17 cellular contexts compared by ENCODE assay signal in the genomic region with DNA sequence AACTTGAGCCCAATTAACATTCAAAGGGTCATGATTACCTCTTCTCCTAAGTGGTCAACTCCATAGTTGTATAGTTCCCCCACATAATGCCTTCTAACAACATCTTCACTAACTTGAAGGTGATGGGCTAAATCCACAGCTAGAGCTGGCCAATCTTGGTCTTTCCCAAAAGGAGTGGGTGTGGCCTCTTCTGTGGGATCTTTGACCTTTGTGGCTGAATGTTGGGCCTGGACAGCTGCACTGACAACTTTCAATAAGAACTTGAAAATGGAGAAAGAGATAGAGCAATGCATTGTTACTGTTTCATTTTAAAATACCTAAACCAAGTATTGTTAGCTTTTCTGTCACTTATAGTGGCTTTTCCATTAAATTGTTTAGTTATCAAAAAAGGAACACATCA. TPM values are rescaled to one million over a fixed set of nuclear protein-coding genes. Genes with fewer than 3 reads are reported as not detected.
DNase-seq lines count a peak whose midpoint lies in the region; ATAC-seq, FAIRE-seq and TF ChIP-seq lines count a peak whose summit lies in the region.
"Had no signal": no experiment of that assay in that cellular context is flagged by ENCODE, and none has a peak within 500 bp of the region (broad histone marks: within the 10 kb centered on the region; RNA-seq: fewer than 3 reads in every experiment).

No MANE protein-coding gene starts in this region.

- no peak overlapping the region for H2AFZ ChIP-seq in mammary epithelial cell (ENCODE audit: low read depth, low read length)

- H3K4me3 ChIP-seq in small intestine (ENCODE audit: low read depth in 1 of 2, low read length in 2 of 2), result no peak overlapping the region
- no peak overlapping the region for H3K4me3 ChIP-seq in mammary epithelial cell (replicated peaks in 1 of 3; ENCODE audit: insufficient read depth in 1 of 3, low read depth in 2 of 3, low read length in 3 of 3)

- POLR2A ChIA-PET in T-cell (lab: Charles Lee), result no interaction called here

- no peak for FAIRE-seq in small intestine (lab: Jason Lieb, UNC)
- FAIRE-seq: A204.1, HTR-8/SVneo had no signal

- in situ Hi-C loops in mammary epithelial cell (cut with MboI; ENCODE audit: low sequenced_read_pairs in 2 of 2), result no loop called here

- CTCF ChIA-PET in T-cell (lab: Charles Lee) (no interaction called here), mammary epithelial cell (lab: Charles Lee; ENCODE audit: low non-redundant PET) (no interaction called here)

- ATAC-seq in activated T-cell treated with anti-CD3 and anti-CD28 coated beads, Interleukin-2, amount 50 U/mL, for 72 hours (replicated peaks in 1 of 2), result no peak
- ATAC-seq in T-cell (replicated peaks in 1 of 4) (no peak), SK-N-SH treated with all-trans-retinoic acid at 6 μM for 48 hours (no peak)

- no peaks in the 10 kb centered on the region for H3K27me3 ChIP-seq in small intestine (ENCODE audit: control insufficient read depth in 2 of 2, insufficient read depth in 2 of 2, low read length in 2 of 2)
- no peaks in the 10 kb centered on the region for H3K27me3 ChIP-seq in mammary epithelial cell (ENCODE audit: insufficient read depth, low read length)

- no peaks in the 10 kb centered on the region for H3K9me3 Mint-ChIP-seq in activated T-cell treated with anti-CD3 and anti-CD28 coated beads, Interleukin-2, amount 50 U/mL, for 72 hours
- H3K9me3 Mint-ChIP-seq in T-cell (no peaks in the 10 kb centered on the region), immature natural killer cell (no peaks in the 10 kb centered on the region)
- H3K9me3 Mint-ChIP-seq: CD4-positive, alpha-beta T cell; HFFc6 had no signal

- no peak overlapping the region for H3K4me3 Mint-ChIP-seq in activated T-cell treated with anti-CD3 and anti-CD28 coated beads, Interleukin-2, amount 50 U/mL, for 72 hours
- H3K4me3 Mint-ChIP-seq in T-cell, result no peak overlapping the region
- H3K4me3 Mint-ChIP-seq in immature natural killer cell, result no peak overlapping the region
- H3K4me3 Mint-ChIP-seq: B cell; CD4-positive, alpha-beta T cell; HFFc6 had no signal

- intact Hi-C loops in mammary epithelial cell (cut with micrococcal nuclease), result no loop called here

- no peaks in the 10 kb centered on the region for H4K20me1 ChIP-seq in mammary epithelial cell (ENCODE audit: insufficient read depth, low read length)

- DNase-seq in activated T-cell treated with anti-CD3 and anti-CD28 coated beads, Interleukin-2, amount 50 U/mL, for 72 hours, result no peak
- DNase-seq in activated T-cell treated with anti-CD3 and anti-CD28 coated beads, Interleukin-2, amount 50 U/mL, for 1 hour, result no peak
- DNase-seq in T-cell (no peak), immature natural killer cell (no peak), small intestine (peak; percentile 17), mammary epithelial cell (no peak), NCI-H226 (no peak)
- DNase-seq: C1 segment of cervical spinal cord; Calu3; CD4-positive, alpha-beta T cell; DMS 273 treated with DMSO at 0.1 percent for 48 hours; HCEC 1CT; HFFc6 had no signal

- dilution Hi-C loops in mammary epithelial cell (cut with HindIII; ENCODE audit: low sequenced_read_pairs), result no loop called here

- H3K4me1 ChIP-seq in small intestine (ENCODE audit: control insufficient read depth in 2 of 2, insufficient read depth in 1 of 2, low read depth in 1 of 2, low read length in 1 of 2), result peaks cover 3% of the 10 kb centered on the region in 2 donors
- no peaks in the 10 kb centered on the region for H3K4me1 ChIP-seq in mammary epithelial cell (ENCODE audit: insufficient read depth, low read length)

- H3K9me3 ChIP-seq in small intestine (ENCODE audit: control insufficient read depth, low read depth) (no peaks in the 10 kb centered on the region), mammary epithelial cell (replicated peaks; ENCODE audit: insufficient read depth, low read length) (no peaks in the 10 kb centered on the region)

- BruUV-seq in mammary epithelial cell (replicated peaks; lab: Mats Ljungman, UMichigan), result no TSS peak

- H3K79me2 ChIP-seq in mammary epithelial cell (ENCODE audit: insufficient read depth, low read length), result no peaks in the 10 kb centered on the region

- H3K27ac Mint-ChIP-seq in activated T-cell treated with anti-CD3 and anti-CD28 coated beads, Interleukin-2, amount 50 U/mL, for 72 hours, result peak overlapping the region; percentile 50
- H3K27ac Mint-ChIP-seq in T-cell, result peak overlapping the region; percentile 53 to 65
- peak overlapping the region in 4 of 6 donors; percentile 21 to 75 (median 64) for H3K27ac Mint-ChIP-seq in immature natural killer cell
- H3K27ac Mint-ChIP-seq: B cell, HFFc6 had no signal

- H3K4me2 ChIP-seq in mammary epithelial cell (ENCODE audit: insufficient read depth, low read depth, low read length), result no peak overlapping the region

- no peak overlapping the region for H3K9ac ChIP-seq in mammary epithelial cell (ENCODE audit: insufficient read depth, low read length)

- H3K36me3 Mint-ChIP-seq in activated T-cell treated with anti-CD3 and anti-CD28 coated beads, Interleukin-2, amount 50 U/mL, for 72 hours (ENCODE audit: insufficient read depth in 2 of 2), result peaks cover 12 to 16% of the 10 kb centered on the region in 2 donors
- H3K36me3 Mint-ChIP-seq in T-cell, result peaks cover 42% of the 10 kb centered on the region
- H3K36me3 Mint-ChIP-seq in immature natural killer cell, result peaks cover 16 to 35% (median 23%) of the 10 kb centered on the region in 3 donors

- H3K27me3 Mint-ChIP-seq in activated T-cell treated with anti-CD3 and anti-CD28 coated beads, Interleukin-2, amount 50 U/mL, for 72 hours (ENCODE audit: low read depth), result no peaks in the 10 kb centered on the region
- no peaks in the 10 kb centered on the region for H3K27me3 Mint-ChIP-seq in T-cell
- H3K27me3 Mint-ChIP-seq in immature natural killer cell (ENCODE audit: low read depth in 3 of 3), result peaks cover 0 to 2% (median 2%) of the 10 kb centered on the region in 3 donors
- H3K27me3 Mint-ChIP-seq: B cell; CD4-positive, alpha-beta T cell had no signal

- H3K36me3 ChIP-seq in small intestine (ENCODE audit: control insufficient read depth in 2 of 2, insufficient read depth in 2 of 2, low read length in 2 of 2) (peaks cover 7 to 14% of the 10 kb centered on the region in 2 donors), mammary epithelial cell (ENCODE audit: insufficient read depth, low read length) (peaks cover 46% of the 10 kb centered on the region)

- H3K4me1 Mint-ChIP-seq in activated T-cell treated with anti-CD3 and anti-CD28 coated beads, Interleukin-2, amount 50 U/mL, for 72 hours (ENCODE audit: low read depth), result peaks cover 16% of the 10 kb centered on the region
- H3K4me1 Mint-ChIP-seq in T-cell, result peaks cover 17 to 19% (median 17%) of the 10 kb centered on the region in 3 donors
- peaks cover 17 to 20% of the 10 kb centered on the region in 2 donors for H3K4me1 Mint-ChIP-seq in immature natural killer cell

- no peak for TF ChIP-seq CTCF in mammary epithelial cell (conservative IDR thresholded peaks at IDR 0.05 in 1 of 2, IDR thresholded peaks at IDR 0.05 in 1 of 2; ENCODE audit: extremely low read depth in 1 of 2, insufficient read depth in 1 of 2, low read depth in 1 of 2, low read length in 2 of 2)

- no peak overlapping the region for H3K27ac ChIP-seq in small intestine (ENCODE audit: low read depth in 1 of 2, low read length in 1 of 2)
- H3K27ac ChIP-seq in mammary epithelial cell (ENCODE audit: insufficient read depth, low read depth, low read length), result no peak overlapping the region

TF ChIP-seq in SK-N-SH treated with all-trans-retinoic acid at 6 μM for 48 hours, 23 proteins besides CTCF, POLR2A, EP300 and RAD21 (continues in another document):
- TF ChIP-seq ZFP30 (CRISPR knock-in tag; IDR thresholded peaks at IDR 0.05) (no peak), TSHZ2 (CRISPR knock-in tag; IDR thresholded peaks at IDR 0.05) (no peak), GLIS3 (CRISPR knock-in tag; IDR thresholded peaks at IDR 0.05) (no peak)

RNA-seq across cellular contexts. Expression of gene IARS2, which starts 59.2 kb away (rescaled TPM):
- total RNA-seq in activated T-cell treated with anti-CD3 and anti-CD28 coated beads, Interleukin-2, amount 50 U/mL, for 72 hours, result 10 to 100 TPM; 49.5 to 52.1 TPM
- total RNA-seq in T-cell (10 to 100 TPM; 35.4 to 43.2 (median 42.3) TPM), mammary epithelial cell (10 to 100 TPM; 69.8 to 78.1 TPM)
- polyA plus RNA-seq in immature natural killer cell (10 to 100 TPM; 44.9 to 76.8 (median 57.3) TPM), small intestine (10 to 100 TPM; 12.3 to 60.0 (median 21.6) TPM), mammary epithelial cell (26.9 TPM)
- 128 TPM for polyA minus RNA-seq in mammary epithelial cell
